Comparison of ENCODE assay signal across 3 cellular contexts in genomic region chr12:19303496-19303895, GRCh38.
TF ChIP-seq lines count a peak whose summit lies in the region.

No MANE protein-coding gene starts in this region.

TF ChIP-seq in HEK293, 187 proteins besides CTCF, POLR2A, EP300 and RAD21:
- TF ChIP-seq ZNF24 (tag by site-specific recombination; IDR thresholded peaks at IDR 0.05): no peak
- 0 out of 2 replicates have a peak, but pooled peaks have one; percentile 23 for TF ChIP-seq ZNF121 (tag by site-specific recombination; IDR thresholded peaks at IDR 0.05)

TF ChIP-seq in WTC11, 78 proteins besides CTCF, POLR2A, EP300 and RAD21:
- peak; percentile 68; the same call in 1 of the 2 replicates for TF ChIP-seq ZNF121 (CRISPR knock-in tag; IDR thresholded peaks at IDR 0.05)
- no peak for TF ChIP-seq CBFB (CRISPR knock-in tag; IDR thresholded peaks at IDR 0.05; ENCODE audit: low read depth)

TF ChIP-seq in H1, 55 proteins besides CTCF, POLR2A, EP300 and RAD21:
- TF ChIP-seq SP1 (IDR thresholded peaks at IDR 0.05; ENCODE audit: low read depth, low read length): no peak
- no peak for TF ChIP-seq RXRA (IDR thresholded peaks at IDR 0.05; ENCODE audit: insufficient read depth, low read depth, low read length)
- TF ChIP-seq POLR2AphosphoS5 (IDR thresholded peaks at IDR 0.05; ENCODE audit: low read depth, low read length): peak; percentile 57; the same call in 1 of the 2 replicates
- TF ChIP-seq JUND (IDR thresholded peaks at IDR 0.05; ENCODE audit: low read length): no peak
TF ChIP-seq in H1: peak in this region for 1.
